ENCODE assay signal across 1 cellular context in the genomic region with DNA sequence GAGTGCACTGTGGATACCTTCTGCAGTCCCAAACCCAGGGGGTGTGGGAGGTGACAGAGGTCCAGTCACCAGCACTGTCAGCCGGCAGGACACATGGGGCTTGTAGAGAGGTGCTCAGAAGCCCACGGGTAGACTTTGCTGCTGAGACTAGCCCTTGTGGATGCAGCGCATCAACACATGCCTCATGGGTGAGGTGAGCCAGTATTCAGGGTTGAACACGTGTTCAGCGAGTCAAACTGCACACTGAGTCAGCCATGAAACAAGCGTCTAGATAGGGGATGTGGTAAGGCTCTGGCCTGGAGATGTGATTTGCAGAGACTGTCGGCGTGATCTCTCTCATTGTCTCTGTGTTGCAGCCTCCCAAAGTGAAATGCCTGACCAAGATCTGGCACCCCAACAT.
TF ChIP-seq lines count a peak whose summit lies in the region.

No MANE protein-coding gene starts in this region.

TF ChIP-seq in IMR-90, 13 proteins besides CTCF, POLR2A, EP300 and RAD21 (continued from another document):
- TF ChIP-seq CEBPB (IDR thresholded peaks at IDR 0.05; ENCODE audit: low read depth, low read length) (peak; percentile 23; the same call in 1 of the 2 replicates), RCOR1 (IDR thresholded peaks at IDR 0.05; ENCODE audit: insufficient replicate concordance, low read length) (no peak)
- TF ChIP-seq, protein P1, sequence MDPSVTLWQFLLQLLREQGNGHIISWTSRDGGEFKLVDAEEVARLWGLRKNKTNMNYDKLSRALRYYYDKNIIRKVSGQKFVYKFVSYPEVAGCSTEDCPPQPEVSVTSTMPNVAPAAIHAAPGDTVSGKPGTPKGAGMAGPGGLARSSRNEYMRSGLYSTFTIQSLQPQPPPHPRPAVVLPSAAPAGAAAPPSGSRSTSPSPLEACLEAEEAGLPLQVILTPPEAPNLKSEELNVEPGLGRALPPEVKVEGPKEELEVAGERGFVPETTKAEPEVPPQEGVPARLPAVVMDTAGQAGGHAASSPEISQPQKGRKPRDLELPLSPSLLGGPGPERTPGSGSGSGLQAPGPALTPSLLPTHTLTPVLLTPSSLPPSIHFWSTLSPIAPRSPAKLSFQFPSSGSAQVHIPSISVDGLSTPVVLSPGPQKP (IDR thresholded peaks at IDR 0.05; ENCODE audit: borderline replicate concordance, low read depth, low read length) = no peak
